8 cellular contexts compared by ENCODE assay signal in the genomic region with DNA sequence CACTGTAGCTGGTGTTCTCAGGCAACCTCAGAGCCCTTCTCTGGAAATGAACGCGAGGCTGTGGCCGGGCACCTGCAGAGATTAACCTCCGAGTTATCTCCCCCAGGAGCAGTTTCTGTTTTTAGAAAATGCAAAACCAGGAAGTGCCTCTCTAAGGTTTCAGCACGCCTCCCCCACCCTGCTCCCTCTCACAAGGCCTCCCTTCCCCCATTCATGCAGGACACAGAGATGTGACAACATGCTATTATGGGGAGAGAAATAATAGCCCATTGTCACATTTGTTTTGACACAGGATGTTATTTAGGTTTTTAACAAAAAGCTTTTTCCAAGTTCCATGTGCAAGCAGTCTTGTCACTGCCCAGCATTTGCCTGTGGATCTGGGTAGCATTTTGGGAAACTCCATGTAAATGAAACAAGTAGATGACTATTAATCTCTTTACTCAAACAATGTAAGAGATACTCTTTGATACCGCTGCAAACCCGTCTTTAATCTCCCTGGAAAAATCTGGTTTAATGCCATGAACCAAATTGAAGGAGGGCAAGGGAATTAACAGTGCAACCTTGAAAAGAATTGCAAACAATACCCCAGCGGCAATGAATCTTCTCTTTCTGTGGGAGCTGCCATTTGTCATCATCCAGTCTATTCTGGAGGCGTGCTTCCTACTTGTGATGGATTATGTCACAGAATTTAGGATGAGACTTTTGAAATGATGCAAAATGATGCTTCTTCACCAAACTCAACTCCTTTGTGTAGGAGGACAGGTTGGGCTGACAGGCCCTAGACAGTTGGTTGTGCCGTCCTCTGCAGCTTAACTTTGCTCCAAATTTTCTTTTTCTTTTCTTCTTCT.
DNase-seq lines count a peak whose midpoint lies in the region; ATAC-seq and TF ChIP-seq lines count a peak whose summit lies in the region.

No MANE protein-coding gene starts in this region.

- 0 out of 2 replicates have a peak, but pooled peaks cover 2% of the 10 kb centered on the region for H3K36me3 ChIP-seq in GM23338 (ENCODE audit: insufficient read depth)

- intact Hi-C loops in sciatic nerve (cut with DNase I) = no loop called here

- no peak for TF ChIP-seq CTCF in GM23338 (conservative IDR thresholded peaks at IDR 0.05; ENCODE audit: low read depth in 2 of 2)

- 0 out of 2 replicates have a peak overlapping the region, but pooled peaks have one; percentile 26 for H3K27ac Mint-ChIP-seq in GM23338

- H3K36me3 Mint-ChIP-seq in GM23338 (ENCODE audit: low read depth) = no peaks in the 10 kb centered on the region

- H3K79me2 ChIP-seq in GM23338 (replicated peaks; ENCODE audit: insufficient read depth) = no peaks in the 10 kb centered on the region

- H3K4me3 Mint-ChIP-seq in GM23338 = peak overlapping the region; percentile 54; the same call in 2 of the 3 replicates

- no peaks in the 10 kb centered on the region for H3K27me3 ChIP-seq in GM23338 (ENCODE audit: insufficient read depth)

- H3F3A ChIP-seq in GM23338 (replicated peaks; ENCODE audit: low read depth) = no peaks in the 10 kb centered on the region

- no peak overlapping the region for H2AFZ ChIP-seq in GM23338

- H3K4me3 ChIP-seq in GM23338 = 0 out of 2 replicates have a peak overlapping the region, but pooled peaks have one; percentile 27

- H4K20me1 ChIP-seq in GM23338 (replicated peaks; ENCODE audit: insufficient read depth) = 0 out of 2 replicates have a peak, but pooled peaks cover 6% of the 10 kb centered on the region

- no peaks in the 10 kb centered on the region for H3K9me3 Mint-ChIP-seq in GM23338

- peak overlapping the region; percentile 69 for H3K4me2 ChIP-seq in GM23338

- peaks cover 37% of the 10 kb centered on the region for H3K4me1 Mint-ChIP-seq in GM23338

- peak overlapping the region; percentile 20; the same call in 1 of the 2 replicates for H3K27ac ChIP-seq in GM23338 (ENCODE audit: low read depth)

- DNase-seq in GM23338 (ENCODE audit: low spot score) (peak; percentile 52), NCI-H748 (lab: John Stamatoyannopoulos, UW; ENCODE audit: unreplicated experiment) (peak; percentile 79), dermis microvascular lymphatic vessel endothelial cell (ENCODE audit: low read depth in 2 of 2) (peak; percentile 35 to 52), sciatic nerve (ENCODE audit: low spot score) (no peak), NCI-H2171 treated with DMSO at 0.1 percent for 48 hours (lab: John Stamatoyannopoulos, UW) (no peak), NCI-H1048 (lab: John Stamatoyannopoulos, UW) (no peak), NCI-H187 treated with DMSO at 0.1 percent for 48 hours (lab: John Stamatoyannopoulos, UW) (no peak)

- peaks cover 13% of the 10 kb centered on the region for H3K27me3 Mint-ChIP-seq in GM23338 (ENCODE audit: insufficient read depth, low read depth, poor library complexity)

- H3K4me1 ChIP-seq in GM23338 (ENCODE audit: insufficient read depth) = peaks cover 19% of the 10 kb centered on the region

- H3K9me2 ChIP-seq in GM23338 (ENCODE audit: insufficient read depth) = no peaks in the 10 kb centered on the region

- peak; percentile 60 for ATAC-seq in GM23338
- ATAC-seq in sciatic nerve = peak; percentile 86
- ATAC-seq in HG03442 (IDR thresholded peaks at IDR 0.05; ENCODE audit: unreplicated experiment) = no peak

TF ChIP-seq in GM23338, 12 proteins besides CTCF, POLR2A, EP300 and RAD21 (continues in another document):
- TF ChIP-seq, protein P1, sequence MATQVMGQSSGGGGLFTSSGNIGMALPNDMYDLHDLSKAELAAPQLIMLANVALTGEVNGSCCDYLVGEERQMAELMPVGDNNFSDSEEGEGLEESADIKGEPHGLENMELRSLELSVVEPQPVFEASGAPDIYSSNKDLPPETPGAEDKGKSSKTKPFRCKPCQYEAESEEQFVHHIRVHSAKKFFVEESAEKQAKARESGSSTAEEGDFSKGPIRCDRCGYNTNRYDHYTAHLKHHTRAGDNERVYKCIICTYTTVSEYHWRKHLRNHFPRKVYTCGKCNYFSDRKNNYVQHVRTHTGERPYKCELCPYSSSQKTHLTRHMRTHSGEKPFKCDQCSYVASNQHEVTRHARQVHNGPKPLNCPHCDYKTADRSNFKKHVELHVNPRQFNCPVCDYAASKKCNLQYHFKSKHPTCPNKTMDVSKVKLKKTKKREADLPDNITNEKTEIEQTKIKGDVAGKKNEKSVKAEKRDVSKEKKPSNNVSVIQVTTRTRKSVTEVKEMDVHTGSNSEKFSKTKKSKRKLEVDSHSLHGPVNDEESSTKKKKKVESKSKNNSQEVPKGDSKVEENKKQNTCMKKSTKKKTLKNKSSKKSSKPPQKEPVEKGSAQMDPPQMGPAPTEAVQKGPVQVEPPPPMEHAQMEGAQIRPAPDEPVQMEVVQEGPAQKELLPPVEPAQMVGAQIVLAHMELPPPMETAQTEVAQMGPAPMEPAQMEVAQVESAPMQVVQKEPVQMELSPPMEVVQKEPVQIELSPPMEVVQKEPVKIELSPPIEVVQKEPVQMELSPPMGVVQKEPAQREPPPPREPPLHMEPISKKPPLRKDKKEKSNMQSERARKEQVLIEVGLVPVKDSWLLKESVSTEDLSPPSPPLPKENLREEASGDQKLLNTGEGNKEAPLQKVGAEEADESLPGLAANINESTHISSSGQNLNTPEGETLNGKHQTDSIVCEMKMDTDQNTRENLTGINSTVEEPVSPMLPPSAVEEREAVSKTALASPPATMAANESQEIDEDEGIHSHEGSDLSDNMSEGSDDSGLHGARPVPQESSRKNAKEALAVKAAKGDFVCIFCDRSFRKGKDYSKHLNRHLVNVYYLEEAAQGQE (IDR thresholded peaks at IDR 0.05; ENCODE audit: unreplicated experiment) = no peak
- TF ChIP-seq NANOG (IDR thresholded peaks at IDR 0.05; ENCODE audit: borderline replicate concordance) (no peak), ZNF331 (CRISPR knock-in tag; IDR thresholded peaks at IDR 0.05; ENCODE audit: low read depth) (no peak), JUNB (IDR thresholded peaks at IDR 0.05; ENCODE audit: unreplicated experiment) (no peak), STAT1 (IDR thresholded peaks at IDR 0.05; ENCODE audit: unreplicated experiment) (no peak), EZH2 (IDR thresholded peaks at IDR 0.05; ENCODE audit: low read depth, unreplicated experiment) (no peak), ZNF114 (CRISPR knock-in tag; IDR thresholded peaks at IDR 0.05) (no peak), CREB1 (CRISPR knock-in tag; IDR thresholded peaks at IDR 0.05; ENCODE audit: low read depth) (no peak), EZH2phosphoT487 (IDR thresholded peaks at IDR 0.05; ENCODE audit: unreplicated experiment) (no peak)
- TF ChIP-seq, protein P2, sequence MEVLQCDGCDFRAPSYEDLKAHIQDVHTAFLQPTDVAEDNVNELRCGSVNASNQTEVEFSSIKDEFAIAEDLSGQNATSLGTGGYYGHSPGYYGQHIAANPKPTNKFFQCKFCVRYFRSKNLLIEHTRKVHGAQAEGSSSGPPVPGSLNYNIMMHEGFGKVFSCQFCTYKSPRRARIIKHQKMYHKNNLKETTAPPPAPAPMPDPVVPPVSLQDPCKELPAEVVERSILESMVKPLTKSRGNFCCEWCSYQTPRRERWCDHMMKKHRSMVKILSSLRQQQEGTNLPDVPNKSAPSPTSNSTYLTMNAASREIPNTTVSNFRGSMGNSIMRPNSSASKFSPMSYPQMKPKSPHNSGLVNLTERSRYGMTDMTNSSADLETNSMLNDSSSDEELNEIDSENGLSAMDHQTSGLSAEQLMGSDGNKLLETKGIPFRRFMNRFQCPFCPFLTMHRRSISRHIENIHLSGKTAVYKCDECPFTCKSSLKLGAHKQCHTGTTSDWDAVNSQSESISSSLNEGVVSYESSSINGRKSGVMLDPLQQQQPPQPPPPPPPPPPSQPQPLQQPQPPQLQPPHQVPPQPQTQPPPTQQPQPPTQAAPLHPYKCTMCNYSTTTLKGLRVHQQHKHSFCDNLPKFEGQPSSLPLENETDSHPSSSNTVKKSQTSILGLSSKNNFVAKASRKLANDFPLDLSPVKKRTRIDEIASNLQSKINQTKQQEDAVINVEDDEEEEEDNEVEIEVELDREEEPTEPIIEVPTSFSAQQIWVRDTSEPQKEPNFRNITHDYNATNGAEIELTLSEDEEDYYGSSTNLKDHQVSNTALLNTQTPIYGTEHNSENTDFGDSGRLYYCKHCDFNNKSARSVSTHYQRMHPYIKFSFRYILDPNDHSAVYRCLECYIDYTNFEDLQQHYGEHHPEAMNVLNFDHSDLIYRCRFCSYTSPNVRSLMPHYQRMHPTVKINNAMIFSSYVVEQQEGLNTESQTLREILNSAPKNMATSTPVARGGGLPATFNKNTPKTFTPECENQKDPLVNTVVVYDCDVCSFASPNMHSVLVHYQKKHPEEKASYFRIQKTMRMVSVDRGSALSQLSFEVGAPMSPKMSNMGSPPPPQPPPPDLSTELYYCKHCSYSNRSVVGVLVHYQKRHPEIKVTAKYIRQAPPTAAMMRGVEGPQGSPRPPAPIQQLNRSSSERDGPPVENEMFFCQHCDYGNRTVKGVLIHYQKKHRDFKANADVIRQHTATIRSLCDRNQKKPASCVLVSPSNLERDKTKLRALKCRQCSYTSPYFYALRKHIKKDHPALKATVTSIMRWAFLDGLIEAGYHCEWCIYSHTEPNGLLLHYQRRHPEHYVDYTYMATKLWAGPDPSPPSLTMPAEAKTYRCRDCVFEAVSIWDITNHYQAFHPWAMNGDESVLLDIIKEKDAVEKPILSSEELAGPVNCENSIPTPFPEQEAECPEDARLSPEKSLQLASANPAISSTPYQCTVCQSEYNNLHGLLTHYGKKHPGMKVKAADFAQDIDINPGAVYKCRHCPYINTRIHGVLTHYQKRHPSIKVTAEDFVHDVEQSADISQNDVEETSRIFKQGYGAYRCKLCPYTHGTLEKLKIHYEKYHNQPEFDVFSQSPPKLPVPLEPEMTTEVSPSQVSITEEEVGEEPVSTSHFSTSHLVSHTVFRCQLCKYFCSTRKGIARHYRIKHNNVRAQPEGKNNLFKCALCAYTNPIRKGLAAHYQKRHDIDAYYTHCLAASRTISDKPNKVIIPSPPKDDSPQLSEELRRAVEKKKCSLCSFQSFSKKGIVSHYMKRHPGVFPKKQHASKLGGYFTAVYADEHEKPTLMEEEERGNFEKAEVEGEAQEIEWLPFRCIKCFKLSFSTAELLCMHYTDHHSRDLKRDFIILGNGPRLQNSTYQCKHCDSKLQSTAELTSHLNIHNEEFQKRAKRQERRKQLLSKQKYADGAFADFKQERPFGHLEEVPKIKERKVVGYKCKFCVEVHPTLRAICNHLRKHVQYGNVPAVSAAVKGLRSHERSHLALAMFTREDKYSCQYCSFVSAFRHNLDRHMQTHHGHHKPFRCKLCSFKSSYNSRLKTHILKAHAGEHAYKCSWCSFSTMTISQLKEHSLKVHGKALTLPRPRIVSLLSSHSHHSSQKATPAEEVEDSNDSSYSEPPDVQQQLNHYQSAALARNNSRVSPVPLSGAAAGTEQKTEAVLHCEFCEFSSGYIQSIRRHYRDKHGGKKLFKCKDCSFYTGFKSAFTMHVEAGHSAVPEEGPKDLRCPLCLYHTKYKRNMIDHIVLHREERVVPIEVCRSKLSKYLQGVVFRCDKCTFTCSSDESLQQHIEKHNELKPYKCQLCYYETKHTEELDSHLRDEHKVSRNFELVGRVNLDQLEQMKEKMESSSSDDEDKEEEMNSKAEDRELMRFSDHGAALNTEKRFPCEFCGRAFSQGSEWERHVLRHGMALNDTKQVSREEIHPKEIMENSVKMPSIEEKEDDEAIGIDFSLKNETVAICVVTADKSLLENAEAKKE (CRISPR knock-in tag; IDR thresholded peaks at IDR 0.05) = no peak

Comparison
In these comparisons a context has a peak if more than half of its experiments do, and no peak if none do; other contexts are left out.
1. DNase-seq: peak in GM23338 (single experiment), NCI-H748 (single experiment) and dermis microvascular lymphatic vessel endothelial cell (2 of 2); none in sciatic nerve (single experiment), NCI-H2171 treated with DMSO at 0.1 percent for 48 hours (single experiment), NCI-H1048 (single experiment) and NCI-H187 treated with DMSO at 0.1 percent for 48 hours (single experiment).